In the genomic region with DNA sequence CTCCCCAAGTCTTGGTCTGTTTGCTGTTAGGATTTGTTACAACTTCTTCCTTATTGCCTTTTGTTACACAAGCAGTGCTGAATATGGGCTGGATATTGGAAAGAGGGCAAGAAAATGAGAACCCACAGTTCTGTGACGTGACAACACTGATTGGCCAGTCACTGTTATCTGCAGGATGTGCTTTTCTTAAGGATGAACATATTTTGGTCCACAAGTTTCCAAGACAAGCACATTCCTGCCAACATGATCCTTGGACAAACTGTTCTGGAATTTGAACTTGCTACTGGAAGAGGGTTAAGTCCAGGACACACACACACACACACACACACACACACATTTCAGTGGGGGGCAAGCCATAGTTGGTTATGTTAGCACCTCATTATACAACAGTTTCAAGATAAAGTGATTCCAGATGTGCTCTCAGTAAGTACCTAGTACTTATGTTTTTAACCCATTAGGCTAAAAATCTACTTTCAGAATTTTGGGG, we compare ENCODE assay signal across 1 cellular context.
TF ChIP-seq lines count a peak whose summit lies in the region.

No MANE protein-coding gene starts in this region.

TF ChIP-seq in HepG2, 621 proteins besides CTCF, POLR2A, EP300 and RAD21:
- TF ChIP-seq ZBTB8A (CRISPR knock-in tag; IDR thresholded peaks at IDR 0.05; ENCODE audit: borderline replicate concordance, low read depth): no peak
- no peak for TF ChIP-seq ZNF432 (CRISPR knock-in tag; IDR thresholded peaks at IDR 0.05; ENCODE audit: borderline replicate concordance)
- TF ChIP-seq HNF4A (CRISPR knock-in tag; IDR thresholded peaks at IDR 0.05): peak; percentile 41
- 0 out of 2 replicates have a peak, but pooled peaks have one; percentile 21 for TF ChIP-seq ZNF652 (CRISPR knock-in tag; IDR thresholded peaks at IDR 0.05; ENCODE audit: borderline replicate concordance, low read depth)
- TF ChIP-seq TEAD3 (CRISPR knock-in tag; optimal IDR thresholded peaks at IDR 0.05; ENCODE audit: borderline replicate concordance): peak; percentile 41
- TF ChIP-seq, protein P1, sequence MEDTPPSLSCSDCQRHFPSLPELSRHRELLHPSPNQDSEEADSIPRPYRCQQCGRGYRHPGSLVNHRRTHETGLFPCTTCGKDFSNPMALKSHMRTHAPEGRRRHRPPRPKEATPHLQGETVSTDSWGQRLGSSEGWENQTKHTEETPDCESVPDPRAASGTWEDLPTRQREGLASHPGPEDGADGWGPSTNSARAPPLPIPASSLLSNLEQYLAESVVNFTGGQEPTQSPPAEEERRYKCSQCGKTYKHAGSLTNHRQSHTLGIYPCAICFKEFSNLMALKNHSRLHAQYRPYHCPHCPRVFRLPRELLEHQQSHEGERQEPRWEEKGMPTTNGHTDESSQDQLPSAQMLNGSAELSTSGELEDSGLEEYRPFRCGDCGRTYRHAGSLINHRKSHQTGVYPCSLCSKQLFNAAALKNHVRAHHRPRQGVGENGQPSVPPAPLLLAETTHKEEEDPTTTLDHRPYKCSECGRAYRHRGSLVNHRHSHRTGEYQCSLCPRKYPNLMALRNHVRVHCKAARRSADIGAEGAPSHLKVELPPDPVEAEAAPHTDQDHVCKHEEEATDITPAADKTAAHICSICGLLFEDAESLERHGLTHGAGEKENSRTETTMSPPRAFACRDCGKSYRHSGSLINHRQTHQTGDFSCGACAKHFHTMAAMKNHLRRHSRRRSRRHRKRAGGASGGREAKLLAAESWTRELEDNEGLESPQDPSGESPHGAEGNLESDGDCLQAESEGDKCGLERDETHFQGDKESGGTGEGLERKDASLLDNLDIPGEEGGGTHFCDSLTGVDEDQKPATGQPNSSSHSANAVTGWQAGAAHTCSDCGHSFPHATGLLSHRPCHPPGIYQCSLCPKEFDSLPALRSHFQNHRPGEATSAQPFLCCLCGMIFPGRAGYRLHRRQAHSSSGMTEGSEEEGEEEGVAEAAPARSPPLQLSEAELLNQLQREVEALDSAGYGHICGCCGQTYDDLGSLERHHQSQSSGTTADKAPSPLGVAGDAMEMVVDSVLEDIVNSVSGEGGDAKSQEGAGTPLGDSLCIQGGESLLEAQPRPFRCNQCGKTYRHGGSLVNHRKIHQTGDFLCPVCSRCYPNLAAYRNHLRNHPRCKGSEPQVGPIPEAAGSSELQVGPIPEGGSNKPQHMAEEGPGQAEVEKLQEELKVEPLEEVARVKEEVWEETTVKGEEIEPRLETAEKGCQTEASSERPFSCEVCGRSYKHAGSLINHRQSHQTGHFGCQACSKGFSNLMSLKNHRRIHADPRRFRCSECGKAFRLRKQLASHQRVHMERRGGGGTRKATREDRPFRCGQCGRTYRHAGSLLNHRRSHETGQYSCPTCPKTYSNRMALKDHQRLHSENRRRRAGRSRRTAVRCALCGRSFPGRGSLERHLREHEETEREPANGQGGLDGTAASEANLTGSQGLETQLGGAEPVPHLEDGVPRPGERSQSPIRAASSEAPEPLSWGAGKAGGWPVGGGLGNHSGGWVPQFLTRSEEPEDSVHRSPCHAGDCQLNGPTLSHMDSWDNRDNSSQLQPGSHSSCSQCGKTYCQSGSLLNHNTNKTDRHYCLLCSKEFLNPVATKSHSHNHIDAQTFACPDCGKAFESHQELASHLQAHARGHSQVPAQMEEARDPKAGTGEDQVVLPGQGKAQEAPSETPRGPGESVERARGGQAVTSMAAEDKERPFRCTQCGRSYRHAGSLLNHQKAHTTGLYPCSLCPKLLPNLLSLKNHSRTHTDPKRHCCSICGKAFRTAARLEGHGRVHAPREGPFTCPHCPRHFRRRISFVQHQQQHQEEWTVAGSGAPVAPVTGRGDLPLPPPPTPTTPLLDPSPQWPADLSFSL (CRISPR knock-in tag; IDR thresholded peaks at IDR 0.05): peak; percentile 31; the same call in 1 of the 2 replicates
